In genomic region chr16:59170065-59170712, GRCh38 we compare ENCODE assay signal across 14 cellular contexts.
"Had no signal": no experiment of that assay in that cellular context is flagged by ENCODE, and none has a peak within 500 bp of the region (broad histone marks: within the 10 kb centered on the region; RNA-seq: fewer than 3 reads in every experiment).

No MANE protein-coding gene starts in this region.

- H3K4me3 Mint-ChIP-seq: activated CD4-positive, alpha-beta memory T cell treated with anti-CD3 and anti-CD28 coated beads, Interleukin-2, amount 10 ng/mL, durations not matched to agents 7 days and 5 days; activated CD4-positive, alpha-beta T cell treated with anti-CD3 and anti-CD28 coated beads for 36 hours; activated naive CD8-positive, alpha-beta T cell treated with anti-CD3 and anti-CD28 coated beads, Interleukin-2, amount 10 ng/mL, durations not matched to agents 7 days and 5 days; activated T-cell treated with anti-CD3 and anti-CD28 coated beads, Interleukin-2, amount 50 U/mL, for 72 hours; dendritic cell treated with granulocyte-macrophage colony-stimulating factor and Interleukin-4, amounts not matched to agents 40 ng/mL and 50 ng/mL, for 4 days; stimulated activated naive CD8-positive, alpha-beta T cell treated with anti-CD3 and anti-CD28 coated beads, Interleukin-15, amount 100 ng/mL, for 72 hours had no signal

- H3K27ac Mint-ChIP-seq: activated CD4-positive, alpha-beta memory T cell treated with anti-CD3 and anti-CD28 coated beads, Interleukin-2, amount 10 ng/mL, durations not matched to agents 7 days and 5 days; activated CD4-positive, alpha-beta T cell treated with anti-CD3 and anti-CD28 coated beads for 36 hours; activated naive CD8-positive, alpha-beta T cell treated with anti-CD3 and anti-CD28 coated beads, Interleukin-2, amount 10 ng/mL, durations not matched to agents 7 days and 5 days; activated T-cell treated with anti-CD3 and anti-CD28 coated beads, Interleukin-2, amount 50 U/mL, for 72 hours; dendritic cell treated with granulocyte-macrophage colony-stimulating factor and Interleukin-4, amounts not matched to agents 40 ng/mL and 50 ng/mL, for 4 days; stimulated activated naive CD8-positive, alpha-beta T cell treated with anti-CD3 and anti-CD28 coated beads, Interleukin-15, amount 100 ng/mL, for 72 hours had no signal

- H3K27me3 Mint-ChIP-seq: activated CD4-positive, alpha-beta memory T cell treated with anti-CD3 and anti-CD28 coated beads, Interleukin-2, amount 10 ng/mL, durations not matched to agents 7 days and 5 days; activated CD4-positive, alpha-beta T cell treated with anti-CD3 and anti-CD28 coated beads for 36 hours; activated naive CD8-positive, alpha-beta T cell treated with anti-CD3 and anti-CD28 coated beads, Interleukin-2, amount 10 ng/mL, durations not matched to agents 7 days and 5 days; dendritic cell treated with granulocyte-macrophage colony-stimulating factor and Interleukin-4, amounts not matched to agents 40 ng/mL and 50 ng/mL, for 4 days; stimulated activated naive CD8-positive, alpha-beta T cell treated with anti-CD3 and anti-CD28 coated beads, Interleukin-15, amount 100 ng/mL, for 72 hours had no signal

- H3K36me3 ChIP-seq: neutrophil had no signal

- DNase-seq: activated CD4-positive, alpha-beta memory T cell treated with anti-CD3 and anti-CD28 coated beads, Interleukin-2, amount 10 ng/mL, durations not matched to agents 7 days and 5 days; activated CD4-positive, alpha-beta T cell treated with anti-CD3 and anti-CD28 coated beads for 36 hours; activated gamma-delta T cell treated with Interleukin-2 at 50 U/mL for 16 hours; activated naive CD8-positive, alpha-beta T cell treated with anti-CD3 and anti-CD28 coated beads, Interleukin-2, amount 10 ng/mL, durations not matched to agents 7 days and 5 days; activated T-cell treated with anti-CD3 and anti-CD28 coated beads, Interleukin-2, amount 50 U/mL, for 72 hours; anterior cingulate cortex; cerebellar nuclear complex; hypothalamus; kidney glomerular epithelial cell; stimulated activated CD4-positive, alpha-beta T cell treated with anti-CD3 and anti-CD28 coated beads, Interleukin-4, amount 100 ng/mL, for 4 hours; stimulated activated naive CD8-positive, alpha-beta T cell treated with anti-CD3 and anti-CD28 coated beads, Interleukin-15, amount 100 ng/mL, for 72 hours; T-helper 9 cell had no signal

- H3K9me3 Mint-ChIP-seq: activated CD4-positive, alpha-beta memory T cell treated with anti-CD3 and anti-CD28 coated beads, Interleukin-2, amount 10 ng/mL, durations not matched to agents 7 days and 5 days; activated naive CD8-positive, alpha-beta T cell treated with anti-CD3 and anti-CD28 coated beads, Interleukin-2, amount 10 ng/mL, durations not matched to agents 7 days and 5 days; dendritic cell treated with granulocyte-macrophage colony-stimulating factor and Interleukin-4, amounts not matched to agents 40 ng/mL and 50 ng/mL, for 4 days had no signal

- H3K36me3 Mint-ChIP-seq: activated naive CD8-positive, alpha-beta T cell treated with anti-CD3 and anti-CD28 coated beads, Interleukin-2, amount 10 ng/mL, durations not matched to agents 7 days and 5 days had no signal

- ATAC-seq: activated CD4-positive, alpha-beta T cell treated with anti-CD3 and anti-CD28 coated beads for 36 hours; activated T-cell treated with anti-CD3 and anti-CD28 coated beads, Interleukin-2, amount 50 U/mL, for 72 hours; stimulated activated naive CD8-positive, alpha-beta T cell treated with anti-CD3 and anti-CD28 coated beads, Interleukin-15, amount 100 ng/mL, for 72 hours had no signal

- H3K4me1 Mint-ChIP-seq: activated CD4-positive, alpha-beta memory T cell treated with anti-CD3 and anti-CD28 coated beads, Interleukin-2, amount 10 ng/mL, durations not matched to agents 7 days and 5 days; activated CD4-positive, alpha-beta T cell treated with anti-CD3 and anti-CD28 coated beads for 36 hours; activated naive CD8-positive, alpha-beta T cell treated with anti-CD3 and anti-CD28 coated beads, Interleukin-2, amount 10 ng/mL, durations not matched to agents 7 days and 5 days; stimulated activated naive CD8-positive, alpha-beta T cell treated with anti-CD3 and anti-CD28 coated beads, Interleukin-15, amount 100 ng/mL, for 72 hours had no signal

- H3K9me3 ChIP-seq: neutrophil had no signal

- H3K27me3 ChIP-seq: neutrophil had no signal

- H3K27ac ChIP-seq: neutrophil had no signal
